In the genomic region with DNA sequence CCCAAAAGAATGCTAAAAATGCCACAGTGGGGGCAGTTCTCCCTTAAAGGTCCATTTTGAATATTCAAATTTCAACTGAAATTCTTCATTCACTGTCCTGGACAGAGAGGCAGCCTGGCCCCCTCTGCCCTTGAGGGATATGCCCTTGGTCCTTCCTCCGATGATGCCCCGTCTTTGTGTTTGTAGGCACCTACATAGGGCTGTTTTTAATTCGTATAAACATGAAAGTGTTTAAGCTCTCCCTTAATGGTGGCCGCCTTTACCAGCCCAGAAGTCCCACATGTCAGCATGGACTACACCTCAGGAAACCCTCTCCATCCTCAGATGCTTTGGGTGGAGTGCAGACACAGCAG, we compare ENCODE assay signal across 9 cellular contexts.
DNase-seq lines count a peak whose midpoint lies in the region; ATAC-seq, FAIRE-seq and TF ChIP-seq lines count a peak whose summit lies in the region.
"Had no signal": no experiment of that assay in that cellular context is flagged by ENCODE, and none has a peak within 500 bp of the region (broad histone marks: within the 10 kb centered on the region; RNA-seq: fewer than 3 reads in every experiment).

No MANE protein-coding gene starts in this region.

- WGBS in SK-N-SH (ENCODE audit: low lambda C conversion rate): 79% methylated on average over 4 of the region's 4 CpGs
- 84% methylated on average over 4 of the region's 4 CpGs for WGBS in K562 (ENCODE audit: insufficient coverage, low coverage, missing lambda C conversion rate)
- WGBS in mesodermal cell (ENCODE audit: insufficient coverage in 2 of 2), 2 experiments: 58 to 67% methylated on average over 2 to 4 of the region's 4 CpGs
- WGBS in thyroid gland, 2 donors: 86 to 96% methylated on average over 4 of the region's 4 CpGs

- no peak overlapping the region for H2AFZ ChIP-seq in SK-N-SH (ENCODE audit: low read depth)
- no peak overlapping the region for H2AFZ ChIP-seq in K562 (ENCODE audit: low read depth, low read length)

- H3K4me2 ChIP-seq in SK-N-SH: 0 out of 2 replicates have a peak overlapping the region, but pooled peaks have one; percentile 18
- peak overlapping the region; percentile 17; the same call in 1 of the 2 replicates for H3K4me2 ChIP-seq in K562 (ENCODE audit: insufficient read depth, low read length)

- ATAC-seq in SK-N-SH treated with all-trans-retinoic acid at 6 μM for 48 hours (no peak; the same call in 2 of the 3 replicates), K562 (no peak), HG03571 (IDR thresholded peaks at IDR 0.05; ENCODE audit: unreplicated experiment) (no peak)

- H3F3A ChIP-seq in SK-N-SH (replicated peaks; ENCODE audit: insufficient read depth): peaks cover 6% of the 10 kb centered on the region

- CTCF ChIA-PET in SK-N-SH (lab: Yijun Ruan, JAX) (interaction anchor here (0.5 to 4.2 kb wide), 20 partner anchors 10 to 1055 kb away, joined by 3 to 24 read pairs (median 5); no protein-coding TSS in a partner anchor), K562 (lab: Yijun Ruan, JAX; ENCODE audit: low intra/inter-chr PET ratio) (interaction anchor here (0.6 to 2.0 kb wide), 8 partner anchors 44 to 749 kb away, joined by 3 to 16 read pairs (median 4); no protein-coding TSS in a partner anchor)

- TF ChIP-seq POLR2A in K562 (conservative IDR thresholded peaks at IDR 0.05) (no peak), thyroid gland (IDR thresholded peaks at IDR 0.05) (no peak)

- no peaks in the 10 kb centered on the region for H3K27me3 ChIP-seq in SK-N-SH (ENCODE audit: insufficient read depth)
- no peaks in the 10 kb centered on the region for H3K27me3 ChIP-seq in K562 (ENCODE audit: control insufficient read depth in 2 of 2, insufficient read depth in 2 of 2, low read length in 2 of 2)
- H3K27me3 ChIP-seq in thyroid gland: no peaks in the 10 kb centered on the region

- no peak for FAIRE-seq in K562 (lab: Jason Lieb, UNC)

- in situ Hi-C loops in K562 (cut with MboI): loop anchor here (25.0 kb wide), 1 partner anchor 556 kb away; no protein-coding TSS in a partner anchor

- H3K9ac ChIP-seq in SK-N-SH (no peak overlapping the region), K562 (ENCODE audit: insufficient read depth in 1 of 2, low read depth in 2 of 2, low read length in 2 of 2) (no peak overlapping the region; a peak in 1 of 4 replicates)

- H3K79me2 ChIP-seq in SK-N-SH (ENCODE audit: insufficient read depth) (peaks cover 9% of the 10 kb centered on the region; the same call in 1 of the 2 replicates), K562 (ENCODE audit: control insufficient read depth, insufficient read depth, low read length) (peaks cover 57% of the 10 kb centered on the region)

- no peak for TF ChIP-seq EP300 in SK-N-SH (IDR thresholded peaks at IDR 0.05; ENCODE audit: borderline replicate concordance in 1 of 2, low read depth in 1 of 2, low read length in 1 of 2)
- no peak for TF ChIP-seq EP300 in K562 (IDR thresholded peaks at IDR 0.05; ENCODE audit: low read length)

- H3K9me2 ChIP-seq in SK-N-SH: no peaks in the 10 kb centered on the region

- H3K27ac ChIP-seq in SK-N-SH (ENCODE audit: low read depth in 2 of 2, low read length in 1 of 2) (peak overlapping the region in 1 of 2 experiments; percentile 22; a peak in 2 of 4 replicates), K562 (ENCODE audit: extremely low read depth, low read depth, low read length) (peak overlapping the region; percentile 27; the same call in 2 of the 3 replicates), mesodermal cell (ENCODE audit: low read depth, low read length, severe bottlenecking) (peak overlapping the region; percentile 68), thyroid gland (peak overlapping the region; percentile 43 to 72 (median 71))

- H4K20me1 ChIP-seq in SK-N-SH (ENCODE audit: insufficient read depth): peaks cover 7% of the 10 kb centered on the region
- no peaks in the 10 kb centered on the region for H4K20me1 ChIP-seq in K562 (replicated peaks; ENCODE audit: control insufficient read depth, insufficient read depth, low read length)

- no peak overlapping the region for H3K4me3 ChIP-seq in SK-N-SH (ENCODE audit: low read depth in 2 of 2, low read length in 1 of 2)
- H3K4me3 ChIP-seq in K562: no peak overlapping the region
- no peak overlapping the region for H3K4me3 ChIP-seq in mesodermal cell (ENCODE audit: extremely low read depth, insufficient read depth, low read length, poor library complexity, severe bottlenecking)
- no peak overlapping the region for H3K4me3 ChIP-seq in thyroid gland (replicated peaks in 1 of 3)

- TF ChIP-seq RAD21 in SK-N-SH (IDR thresholded peaks at IDR 0.05; ENCODE audit: low read length) (no peak), K562 (CRISPR knock-in tag; conservative IDR thresholded peaks at IDR 0.05 in 1 of 2, IDR thresholded peaks at IDR 0.05 in 1 of 2) (no peak)

- H3K9me3 ChIP-seq in SK-N-SH (no peaks in the 10 kb centered on the region), K562 (replicated peaks; ENCODE audit: control insufficient read depth, insufficient read depth, low read depth, low read length) (no peaks in the 10 kb centered on the region), mesodermal cell (ENCODE audit: control insufficient read depth, low read length) (no peaks in the 10 kb centered on the region), thyroid gland (no peaks in the 10 kb centered on the region)

- POLR2A ChIA-PET in SK-N-SH (lab: Yijun Ruan, JAX) (no interaction called here), K562 (lab: Yijun Ruan, JAX) (interaction anchor here (0.6 to 1.4 kb wide), 7 partner anchors 8 to 556 kb away, joined by 3 to 4 read pairs (median 3); no protein-coding TSS in a partner anchor)

- peaks cover 0 to 20% of the 10 kb centered on the region in 2 experiments for H3K36me3 ChIP-seq in SK-N-SH (replicated peaks in 1 of 2; ENCODE audit: control insufficient read depth in 1 of 2, insufficient read depth in 2 of 2, low read length in 1 of 2)
- peaks cover 91% of the 10 kb centered on the region for H3K36me3 ChIP-seq in K562 (ENCODE audit: control insufficient read depth, insufficient read depth, low read length)
- peaks cover 67% of the 10 kb centered on the region for H3K36me3 ChIP-seq in mesodermal cell (ENCODE audit: control insufficient read depth, insufficient read depth, low read length)
- H3K36me3 ChIP-seq in thyroid gland: peaks cover 16 to 25% of the 10 kb centered on the region in 2 donors

- BruUV-seq in K562 (replicated peaks; lab: Mats Ljungman, UMichigan): no TSS peak

- H3K4me1 ChIP-seq in SK-N-SH (ENCODE audit: control insufficient read depth in 1 of 2, insufficient read depth in 2 of 2, low read depth in 1 of 2, low read length in 1 of 2) (peaks cover 0 to 13% of the 10 kb centered on the region in 2 experiments; a peak in 2 of 4 replicates), K562 (replicated peaks in 1 of 2; ENCODE audit: control insufficient read depth in 2 of 2, insufficient read depth in 2 of 2, low read length in 2 of 2) (peaks cover 13 to 18% of the 10 kb centered on the region in 2 experiments), mesodermal cell (ENCODE audit: control insufficient read depth, insufficient read depth, low read length, poor library complexity, severe bottlenecking) (peaks cover 18% of the 10 kb centered on the region), thyroid gland (peaks cover 13 to 32% of the 10 kb centered on the region in 2 donors)

- peaks cover 2% of the 10 kb centered on the region for H3K9me1 ChIP-seq in K562 (ENCODE audit: control insufficient read depth, insufficient read depth, low read length)

- DNase-seq in SK-N-SH (no peak), K562 (ENCODE audit: extremely low read depth in 1 of 4, low spot score in 3 of 4) (no peak), thyroid gland (no peak), NCI-H69 (lab: John Stamatoyannopoulos, UW) (no peak), amygdala (lab: John Stamatoyannopoulos, UW) (no peak)
- DNase-seq: activated CD4-positive, CD25-positive, alpha-beta regulatory T cell treated with anti-CD3 and anti-CD28 coated beads, Interleukin-2, amount 50 U/mL, for 72 hours had no signal

- intact Hi-C loops in K562 (cut with micrococcal nuclease): loop anchor here (2.0 to 10.0 kb wide), 5 partner anchors 78 to 566 kb away; no protein-coding TSS in a partner anchor
- intact Hi-C loops in thyroid gland (cut with DNase I): loop anchor here (10.0 kb wide), 2 partner anchors 518 to 558 kb away; no protein-coding TSS in a partner anchor

- TF ChIP-seq CTCF in SK-N-SH (IDR thresholded peaks at IDR 0.05) (no peak), K562 (IDR thresholded peaks at IDR 0.05 in 2 of 3, conservative IDR thresholded peaks at IDR 0.05 in 1 of 3; ENCODE audit: insufficient read depth in 2 of 3, low read depth in 1 of 3, low read length in 3 of 3) (no peak), thyroid gland (IDR thresholded peaks at IDR 0.05) (no peak)

TF ChIP-seq in SK-N-SH treated with all-trans-retinoic acid at 6 μM for 48 hours, 23 proteins besides CTCF, POLR2A, EP300 and RAD21:
- no peak for TF ChIP-seq PPARA (CRISPR knock-in tag; IDR thresholded peaks at IDR 0.05; ENCODE audit: borderline replicate concordance)
TF ChIP-seq in SK-N-SH treated with all-trans-retinoic acid at 6 μM for 48 hours: peak in this region for 0.

TF ChIP-seq in K562, 482 proteins besides CTCF, POLR2A, EP300 and RAD21:
- TF ChIP-seq NEUROD1 (IDR thresholded peaks at IDR 0.05; ENCODE audit: borderline replicate concordance, low read depth, low read length, partially characterized antibody) (no peak), GABPB1 (CRISPR knock-in tag; IDR thresholded peaks at IDR 0.05) (peak; percentile 3; the same call in 1 of the 2 replicates)
